ENCODE assay signal across 18 cellular contexts in the genomic region with DNA sequence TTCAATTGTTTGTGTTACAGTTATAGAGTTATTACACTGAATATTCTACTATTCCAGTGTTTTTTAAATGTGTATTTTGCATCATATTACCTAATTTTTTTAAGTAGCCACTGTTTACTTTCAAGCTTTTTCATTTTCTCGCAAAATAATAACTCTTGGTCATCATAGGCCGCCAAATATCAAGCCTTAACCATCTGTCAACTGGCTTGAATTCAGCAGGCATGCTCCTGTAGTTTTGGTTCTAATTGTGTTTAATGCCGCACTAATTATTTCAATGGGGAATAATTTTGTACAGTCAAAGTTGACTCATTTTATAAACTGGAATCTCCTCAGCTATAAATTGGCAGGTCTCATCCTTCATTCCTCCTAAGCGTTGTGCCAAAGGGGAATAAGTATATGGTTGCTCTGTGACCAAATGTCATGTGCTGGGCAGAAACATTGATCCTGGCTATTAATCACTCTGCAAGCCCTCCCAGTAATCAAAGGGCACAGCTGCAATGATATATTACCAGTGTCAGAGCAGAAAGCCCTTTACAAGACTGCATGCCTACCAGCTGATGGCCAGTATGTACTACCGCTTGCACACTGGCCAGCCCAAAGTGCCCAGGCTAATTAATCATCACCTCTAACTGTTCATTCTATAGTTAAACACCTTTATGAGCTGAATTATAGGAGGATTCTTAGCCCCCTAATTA.
"Had no signal": no experiment of that assay in that cellular context is flagged by ENCODE, and none has a peak within 500 bp of the region (broad histone marks: within the 10 kb centered on the region; RNA-seq: fewer than 3 reads in every experiment).

No MANE protein-coding gene starts in this region.

- H3K4me3 ChIP-seq: ascending aorta, breast epithelium, dorsolateral prefrontal cortex, hepatocyte, left lung, pancreas, stomach, testis, upper lobe of left lung had no signal

- H3K27ac Mint-ChIP-seq: activated naive CD8-positive, alpha-beta T cell treated with anti-CD3 and anti-CD28 coated beads, Interleukin-2, amount 50 U/mL, for 24 hours; activated T-helper 17 cell treated with anti-CD3 and anti-CD28 coated beads, Interleukin-2, amount 50 U/mL, for 72 hours had no signal

- H3K4me1 ChIP-seq: ascending aorta, breast epithelium, left lung, pancreas, stomach, testis, upper lobe of left lung had no signal

- H3K4me3 Mint-ChIP-seq: activated naive CD8-positive, alpha-beta T cell treated with anti-CD3 and anti-CD28 coated beads, Interleukin-2, amount 50 U/mL, for 24 hours; activated T-helper 17 cell treated with anti-CD3 and anti-CD28 coated beads, Interleukin-2, amount 50 U/mL, for 72 hours had no signal

- H3K9me3 ChIP-seq: ascending aorta, breast epithelium, left lung, pancreas, stomach, testis, upper lobe of left lung had no signal

- DNase-seq: activated CD4-positive, alpha-beta T cell treated with anti-CD3 and anti-CD28 coated beads for 1 hour; activated CD4-positive, alpha-beta T cell treated with anti-CD3 and anti-CD28 coated beads, Interleukin-2, amount 50 U/mL, for 4 hours; activated naive CD4-positive, alpha-beta T cell treated with Interleukin-2 at 50 U/mL for 16 hours; activated naive CD8-positive, alpha-beta T cell treated with anti-CD3 and anti-CD28 coated beads, Interleukin-2, amount 50 U/mL, for 24 hours; activated T-cell treated with anti-CD3 and anti-CD28 coated beads for 4 hours; dorsolateral prefrontal cortex; erythroblast; left lung; mammary epithelial cell; pancreas; stimulated activated CD4-positive, alpha-beta T cell treated with anti-CD3 and anti-CD28 coated beads, Interleukin-1b, Interleukin-23, amount 100 ng/mL, for 48 hours; stomach; testis; upper lobe of left lung had no signal

- H3K27ac ChIP-seq: ascending aorta, breast epithelium, dorsolateral prefrontal cortex, hepatocyte, left lung, pancreas, stomach, testis, upper lobe of left lung had no signal

- H3K36me3 ChIP-seq: ascending aorta, breast epithelium, left lung, pancreas, stomach, upper lobe of left lung had no signal

- H3K4me1 Mint-ChIP-seq: activated naive CD8-positive, alpha-beta T cell treated with anti-CD3 and anti-CD28 coated beads, Interleukin-2, amount 50 U/mL, for 24 hours; activated T-helper 17 cell treated with anti-CD3 and anti-CD28 coated beads, Interleukin-2, amount 50 U/mL, for 72 hours had no signal

- H3K27me3 Mint-ChIP-seq: activated naive CD8-positive, alpha-beta T cell treated with anti-CD3 and anti-CD28 coated beads, Interleukin-2, amount 50 U/mL, for 24 hours; activated T-helper 17 cell treated with anti-CD3 and anti-CD28 coated beads, Interleukin-2, amount 50 U/mL, for 72 hours had no signal

- ATAC-seq: activated naive CD8-positive, alpha-beta T cell treated with anti-CD3 and anti-CD28 coated beads, Interleukin-2, amount 50 U/mL, for 24 hours; activated T-helper 17 cell treated with anti-CD3 and anti-CD28 coated beads, Interleukin-2, amount 50 U/mL, for 72 hours; left lung; pancreas had no signal

- H3K27me3 ChIP-seq: ascending aorta, breast epithelium, dorsolateral prefrontal cortex, hepatocyte, left lung, pancreas, stomach, testis, upper lobe of left lung had no signal

- H3K9me3 Mint-ChIP-seq: activated naive CD8-positive, alpha-beta T cell treated with anti-CD3 and anti-CD28 coated beads, Interleukin-2, amount 50 U/mL, for 24 hours; activated T-helper 17 cell treated with anti-CD3 and anti-CD28 coated beads, Interleukin-2, amount 50 U/mL, for 72 hours had no signal
